16 cellular contexts compared by ENCODE assay signal in the genomic region with DNA sequence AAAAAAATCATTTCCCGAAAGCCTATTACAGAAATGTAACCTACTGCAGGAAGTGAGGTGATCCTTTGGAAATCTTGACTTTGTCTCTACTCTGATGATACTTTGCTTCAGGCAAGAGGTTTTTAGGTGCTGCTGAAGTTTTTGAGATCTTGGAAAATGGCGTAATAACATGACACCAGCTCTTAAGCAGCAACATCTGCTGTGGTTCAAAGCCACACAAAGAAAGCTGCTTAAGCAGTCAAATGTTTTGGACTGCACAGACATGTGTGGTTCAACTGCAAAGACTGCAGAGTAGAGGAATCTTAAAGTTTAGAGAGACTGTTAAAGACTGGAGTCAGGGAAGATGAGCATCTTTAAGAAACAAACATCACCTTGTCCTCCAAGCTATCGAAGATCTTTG.
DNase-seq lines count a peak whose midpoint lies in the region; TF ChIP-seq lines count a peak whose summit lies in the region.
"Had no signal": no experiment of that assay in that cellular context is flagged by ENCODE, and none has a peak within 500 bp of the region (broad histone marks: within the 10 kb centered on the region; RNA-seq: fewer than 3 reads in every experiment).

No MANE protein-coding gene starts in this region.

- TF ChIP-seq CTCF in cardiac fibroblast (IDR thresholded peaks at IDR 0.05; ENCODE audit: low read depth, low read length): no peak
- TF ChIP-seq CTCF in coronary artery (IDR thresholded peaks at IDR 0.05): no peak

- H3K36me3 ChIP-seq in mesenchymal stem cell (ENCODE audit: control insufficient read depth in 1 of 2, insufficient read depth in 2 of 2, low read depth in 1 of 2, low read length in 2 of 2): no peaks in the 10 kb centered on the region
- H3K36me3 ChIP-seq: BLaER1 treated with 17β-estradiol and CSF1 and Interleukin-3, amounts not matched to agents 10 nM and 100 nM; MG63 had no signal

- no peak overlapping the region for H3K4me3 ChIP-seq in cardiac fibroblast (replicated peaks in 1 of 2; ENCODE audit: low read depth in 2 of 2, low read length in 2 of 2)
- H3K4me3 ChIP-seq in mesenchymal stem cell (ENCODE audit: insufficient read depth in 1 of 2, low read depth in 1 of 2, low read length in 2 of 2): no peak overlapping the region
- no peak overlapping the region for H3K4me3 ChIP-seq in coronary artery
- H3K4me3 ChIP-seq: BLaER1 treated with 17β-estradiol and CSF1 and Interleukin-3, amounts not matched to agents 10 nM and 100 nM; MG63 had no signal

- no peak overlapping the region for H2BK15ac ChIP-seq in mesenchymal stem cell (ENCODE audit: low read depth, poor library complexity, severe bottlenecking)

- H4K8ac ChIP-seq in mesenchymal stem cell (ENCODE audit: low read length): no peak overlapping the region

- H4K91ac ChIP-seq in mesenchymal stem cell (ENCODE audit: low read length): no peak overlapping the region

- no peak overlapping the region for H2BK120ac ChIP-seq in mesenchymal stem cell (ENCODE audit: low read depth, low read length)

- H3K79me1 ChIP-seq in mesenchymal stem cell (replicated peaks; ENCODE audit: low read length, poor library complexity, severe bottlenecking): peaks cover 13% of the 10 kb centered on the region

- H3K27ac ChIP-seq in mesenchymal stem cell (ENCODE audit: low read length, poor library complexity, severe bottlenecking) (no peak overlapping the region), coronary artery (no peak overlapping the region)
- H3K27ac ChIP-seq: BLaER1 treated with 17β-estradiol and CSF1 and Interleukin-3, amounts not matched to agents 10 nM and 100 nM had no signal

- no peak overlapping the region for H3K14ac ChIP-seq in mesenchymal stem cell (ENCODE audit: low read length in 2 of 2)

- no peak overlapping the region for H3K4ac ChIP-seq in mesenchymal stem cell (ENCODE audit: low read depth in 1 of 2, low read length in 2 of 2)

- no peaks in the 10 kb centered on the region for H3K27me3 ChIP-seq in mesenchymal stem cell (ENCODE audit: control insufficient read depth in 1 of 2, insufficient read depth in 1 of 2, low read length in 2 of 2)
- H3K27me3 ChIP-seq: BLaER1 treated with 17β-estradiol and CSF1 and Interleukin-3, amounts not matched to agents 10 nM and 100 nM; MG63 had no signal

- H2AK5ac ChIP-seq in mesenchymal stem cell (ENCODE audit: low read length, severe bottlenecking): no peak overlapping the region

- H2BK12ac ChIP-seq in mesenchymal stem cell (ENCODE audit: low read length in 2 of 2): no peak overlapping the region

- H2BK5ac ChIP-seq in mesenchymal stem cell (ENCODE audit: low read depth, low read length, poor library complexity, severe bottlenecking): no peak overlapping the region

- H3K18ac ChIP-seq in mesenchymal stem cell (ENCODE audit: low read depth in 1 of 2, low read length in 2 of 2): no peak overlapping the region

- DNase-seq in DMS 273 (lab: John Stamatoyannopoulos, UW; ENCODE audit: unreplicated experiment) (peak; percentile 52), M059J (ENCODE audit: low read depth) (peak; percentile 55), cardiac fibroblast (ENCODE audit: low read depth in 2 of 2) (peak; percentile 25 to 50), mesenchymal stem cell (peak; percentile 43), coronary artery (ENCODE audit: low spot score) (no peak), 8988T (no peak)
- DNase-seq in effector CD8-positive, alpha-beta T cell (lab: John Stamatoyannopoulos, UW): no peak
- DNase-seq in activated CD4-positive, alpha-beta T cell treated with anti-CD3 and anti-CD28 coated beads for 1 hour: no peak
- DNase-seq: activated effector memory CD4-positive, alpha-beta T cell treated with anti-CD3 and anti-CD28 coated beads, Interleukin-2, amount 50 U/mL, for 16 hours; aorta; DMS53; MG63; NCI-H2081; NCI-H69; stimulated activated CD4-positive, alpha-beta T cell treated with anti-CD3 and anti-CD28 coated beads, Interleukin-15, amount 100 ng/mL, for 24 hours had no signal

- no peaks in the 10 kb centered on the region for H3K4me1 ChIP-seq in mesenchymal stem cell (ENCODE audit: control insufficient read depth, insufficient read depth, low read depth, low read length)
- H3K4me1 ChIP-seq: BLaER1 treated with 17β-estradiol and CSF1 and Interleukin-3, amounts not matched to agents 10 nM and 100 nM had no signal

- WGBS in mesenchymal stem cell: 96% methylated on average over 3 of the region's 3 CpGs

- no peak overlapping the region for H3K4me2 ChIP-seq in mesenchymal stem cell (ENCODE audit: low read length, poor library complexity, severe bottlenecking)
- H3K4me2 ChIP-seq: BLaER1 treated with 17β-estradiol and CSF1 and Interleukin-3, amounts not matched to agents 10 nM and 100 nM had no signal

- no peaks in the 10 kb centered on the region for H3K9me3 ChIP-seq in mesenchymal stem cell (ENCODE audit: control insufficient read depth, low read length)
- H3K9me3 ChIP-seq: BLaER1 treated with 17β-estradiol and CSF1 and Interleukin-3, amounts not matched to agents 10 nM and 100 nM; MG63 had no signal

- H3K23ac ChIP-seq in mesenchymal stem cell (ENCODE audit: low read length in 2 of 2): no peak overlapping the region

- H3K9ac ChIP-seq in mesenchymal stem cell (ENCODE audit: low read length): no peak overlapping the region
- H3K9ac ChIP-seq: BLaER1 treated with 17β-estradiol and CSF1 and Interleukin-3, amounts not matched to agents 10 nM and 100 nM had no signal

- H2AFZ ChIP-seq in mesenchymal stem cell (ENCODE audit: low read depth, low read length): no peak overlapping the region

Comparison
In these comparisons a context has a peak if more than half of its experiments do, and no peak if none do; other contexts are left out.
1. DNase-seq: peak in DMS 273 (single experiment), M059J (single experiment), cardiac fibroblast (2 of 2) and mesenchymal stem cell (single experiment); none in effector CD8-positive, alpha-beta T cell (single experiment), coronary artery (single experiment), 8988T (single experiment) and activated CD4-positive, alpha-beta T cell treated with anti-CD3 and anti-CD28 coated beads for 1 hour (single experiment).